In genomic region chr4:70994387-70995099, GRCh38 we compare ENCODE assay signal across 8 cellular contexts. TPM values are rescaled to one million over a fixed set of nuclear protein-coding genes. Genes with fewer than 3 reads are reported as not detected.
DNase-seq lines count a peak whose midpoint lies in the region; ATAC-seq and TF ChIP-seq lines count a peak whose summit lies in the region.

No MANE protein-coding gene starts in this region.

- H3K4me1 ChIP-seq in BE2C = no peaks in the 10 kb centered on the region
- peaks cover 0 to 5% of the 10 kb centered on the region in 2 donors for H3K4me1 ChIP-seq in uterus

- TF ChIP-seq POLR2A in uterus (IDR thresholded peaks at IDR 0.05) = no peak

- H3K9me3 ChIP-seq in BE2C = peaks cover 2% of the 10 kb centered on the region; the same call in 1 of the 2 replicates
- no peaks in the 10 kb centered on the region for H3K9me3 ChIP-seq in uterus

- H3K27ac ChIP-seq in uterus = peak overlapping the region; percentile 85 to 94

- no peak for TF ChIP-seq CTCF in BE2C (IDR thresholded peaks at IDR 0.05; ENCODE audit: low read depth, low read length)
- no peak for TF ChIP-seq CTCF in WI38 (IDR thresholded peaks at IDR 0.05; ENCODE audit: low read depth, low read length)
- no peak for TF ChIP-seq CTCF in kidney epithelial cell (IDR thresholded peaks at IDR 0.05; ENCODE audit: insufficient read depth, low read length, poor library complexity, severe bottlenecking)
- no peak for TF ChIP-seq CTCF in uterus (IDR thresholded peaks at IDR 0.05)

- intact Hi-C loops in uterus (cut with DNase I; ENCODE audit: low total_unique reads) = no loop called here

- ATAC-seq in GM19324 (IDR thresholded peaks at IDR 0.05; ENCODE audit: low FRiP score, unreplicated experiment) = peak; percentile 50
- peak; percentile 28 for ATAC-seq in HG03439 (IDR thresholded peaks at IDR 0.05; ENCODE audit: unreplicated experiment)
- no peak for ATAC-seq in HG03280 (IDR thresholded peaks at IDR 0.05; ENCODE audit: unreplicated experiment)

- DNase-seq in BE2C (no peak), kidney epithelial cell (ENCODE audit: low read depth) (no peak), uterus (no peak)
- DNase-seq in activated effector memory CD4-positive, alpha-beta T cell treated with anti-CD3 and anti-CD28 coated beads, Interleukin-2, amount 50 U/mL, for 16 hours = no peak

- H3K4me3 ChIP-seq in BE2C (ENCODE audit: low read depth, low read length) = peak overlapping the region; percentile 90
- H3K4me3 ChIP-seq in WI38 (ENCODE audit: low read depth, low read length) = peak overlapping the region; percentile 85
- H3K4me3 ChIP-seq in kidney epithelial cell (ENCODE audit: low read depth, low read length) = peak overlapping the region; percentile 92
- peak overlapping the region; percentile 69 to 77 for H3K4me3 ChIP-seq in uterus

- H3K27me3 ChIP-seq in BE2C (no peaks in the 10 kb centered on the region), kidney epithelial cell (ENCODE audit: control insufficient read depth, insufficient read depth, low read length) (no peaks in the 10 kb centered on the region), uterus (no peaks in the 10 kb centered on the region)

- H3K36me3 ChIP-seq in BE2C (peaks cover 25% of the 10 kb centered on the region), kidney epithelial cell (ENCODE audit: control insufficient read depth, insufficient read depth, low read length) (no peaks in the 10 kb centered on the region), uterus (no peaks in the 10 kb centered on the region)

RNA-seq across cellular contexts. Expression of gene DCK, which starts 1.1 kb away (rescaled TPM):
- 8.7 TPM for polyA plus RNA-seq in BE2C (2012; ENCODE audit: insufficient read depth, insufficient read length, low read depth)
- total RNA-seq in kidney epithelial cell = 16.1 and 20.3 TPM in 2 replicates
- total RNA-seq in uterus = 10 to 100 TPM in 2 of 4 donors, 1 to 10 TPM in 2; 3.6 to 38.6 (median 8.1) TPM
